Comparison of ENCODE assay signal across 13 cellular contexts in the genomic region with DNA sequence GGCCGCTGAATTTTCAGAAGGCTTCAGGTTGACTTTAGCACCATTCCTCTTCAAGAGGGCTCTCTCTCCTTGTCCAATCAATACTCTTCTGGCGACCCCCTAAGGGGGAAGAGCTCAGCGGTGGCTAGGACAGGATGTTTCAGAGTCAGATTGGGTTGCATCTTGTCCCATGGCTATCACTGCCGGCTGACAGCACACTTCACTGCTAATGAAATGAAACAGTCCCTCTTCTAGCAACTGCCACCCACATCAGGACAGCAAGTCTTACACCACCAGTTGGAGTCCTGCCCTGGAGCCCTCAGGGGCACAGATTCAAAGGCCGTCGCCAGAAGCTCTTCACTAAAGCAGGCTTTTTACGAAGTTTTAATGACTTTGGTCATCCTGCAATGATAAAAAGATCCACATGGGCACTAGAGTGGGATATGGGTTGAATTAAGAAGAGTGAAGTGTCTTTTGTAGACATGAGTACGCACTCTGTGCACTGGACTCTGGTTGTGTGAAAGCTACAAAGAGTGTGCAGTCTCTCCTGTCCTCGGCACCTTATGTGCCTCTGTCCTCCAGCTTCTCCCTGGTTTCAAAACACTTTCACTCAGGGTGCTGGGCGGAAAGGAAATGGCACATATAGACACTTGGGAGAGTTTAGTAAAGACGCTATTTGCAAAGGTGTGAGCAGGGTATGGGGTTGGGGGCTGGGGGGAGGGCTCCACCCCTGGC.
DNase-seq lines count a peak whose midpoint lies in the region; ATAC-seq lines count a peak whose summit lies in the region.
"Had no signal": no experiment of that assay in that cellular context is flagged by ENCODE, and none has a peak within 500 bp of the region (broad histone marks: within the 10 kb centered on the region; RNA-seq: fewer than 3 reads in every experiment).

No MANE protein-coding gene starts in this region.

- peak; percentile 89 for ATAC-seq in Right ventricle myocardium superior (ENCODE audit: poor library complexity)
- no peak for ATAC-seq in HG02610 (IDR thresholded peaks at IDR 0.05; ENCODE audit: unreplicated experiment)

- in situ Hi-C loops in SK-MEL-5 (cut with HindIII; ENCODE audit: low pct_unique_long_range_greater_than_20kb, low sequenced_read_pairs), result no loop called here

- DNase-seq in Ammon's horn (ENCODE audit: low spot score), result peak; percentile 90
- DNase-seq in SK-MEL-5 (ENCODE audit: low read depth, low spot score), result peak; percentile 49
- DNase-seq in Right ventricle myocardium superior, result peak; percentile 78
- peak; percentile 78 for DNase-seq in midbrain (lab: John Stamatoyannopoulos, UW)
- no peak for DNase-seq in stimulated activated CD4-positive, alpha-beta T cell treated with anti-CD3 and anti-CD28 coated beads, Interleukin-4, amount 100 ng/mL, for 1 hour
- no peak for DNase-seq in SHP77 treated with DMSO at 0.1 percent for 48 hours (lab: John Stamatoyannopoulos, UW)
- DNase-seq in Kasumi-1 (lab: John Stamatoyannopoulos, UW), result no peak
- DNase-seq: ACHN; activated naive CD4-positive, alpha-beta T cell; cerebellar nuclear complex; MM.1S; small intestine had no signal

- intact Hi-C loops in Right ventricle myocardium superior (cut with DNase I), result no loop called here

Comparison
In these comparisons a context has a peak if more than half of its experiments do, and no peak if none do; other contexts are left out.
1. DNase-seq: peak in Ammon's horn (single experiment), SK-MEL-5 (single experiment), Right ventricle myocardium superior (single experiment) and midbrain (single experiment); none in stimulated activated CD4-positive, alpha-beta T cell treated with anti-CD3 and anti-CD28 coated beads, Interleukin-4, amount 100 ng/mL, for 1 hour (single experiment), SHP77 treated with DMSO at 0.1 percent for 48 hours (single experiment) and Kasumi-1 (0 of 2).